ENCODE assay signal across 15 cellular contexts in the genomic region with DNA sequence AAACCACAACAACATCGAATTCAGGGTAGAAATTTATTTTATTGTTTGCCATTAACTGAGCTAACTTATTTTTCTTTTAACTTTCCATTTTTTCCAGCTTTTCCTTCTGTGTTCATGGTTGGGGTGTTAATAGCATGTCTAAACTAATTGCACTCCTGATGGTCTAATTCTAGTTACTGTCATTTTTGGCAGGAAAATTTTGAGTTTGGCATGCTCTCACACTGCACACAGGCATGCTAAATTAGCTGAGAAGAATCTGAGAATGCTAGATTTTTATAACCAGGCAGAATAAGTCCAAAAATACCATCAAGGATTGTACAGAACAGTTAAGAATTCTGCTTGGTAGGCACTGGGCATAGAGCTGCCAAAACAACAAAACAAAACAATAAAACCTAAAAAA. TPM values are rescaled to one million over a fixed set of nuclear protein-coding genes. Genes with fewer than 3 reads are reported as not detected.
DNase-seq lines count a peak whose midpoint lies in the region; ATAC-seq and TF ChIP-seq lines count a peak whose summit lies in the region.
"Had no signal": no experiment of that assay in that cellular context is flagged by ENCODE, and none has a peak within 500 bp of the region (broad histone marks: within the 10 kb centered on the region; RNA-seq: fewer than 3 reads in every experiment).

No MANE protein-coding gene starts in this region.

- H3K9me3 Mint-ChIP-seq in CD8-positive, alpha-beta T cell = no peaks in the 10 kb centered on the region
- H3K9me3 Mint-ChIP-seq in nephron progenitor cell = no peaks in the 10 kb centered on the region
- H3K9me3 Mint-ChIP-seq: HFFc6 had no signal

- H3K4me3 Mint-ChIP-seq in CD8-positive, alpha-beta T cell = no peak overlapping the region
- H3K4me3 Mint-ChIP-seq in nephron progenitor cell = no peak overlapping the region
- H3K4me3 Mint-ChIP-seq: CD4-positive, alpha-beta memory T cell; HFFc6 had no signal

- CTCF ChIA-PET in CD8-positive, alpha-beta T cell (lab: Charles Lee) = interaction anchor here (0.8 to 12.8 kb wide), 5 partner anchors 16 to 566 kb away, joined by 3 to 194 read pairs (median 4); no protein-coding TSS in a partner anchor

- no peaks in the 10 kb centered on the region for H3K4me1 Mint-ChIP-seq in CD8-positive, alpha-beta T cell (ENCODE audit: low read depth)
- peaks cover 3% of the 10 kb centered on the region for H3K4me1 Mint-ChIP-seq in nephron progenitor cell
- H3K4me1 Mint-ChIP-seq: CD4-positive, alpha-beta memory T cell had no signal

- no peaks in the 10 kb centered on the region for H3K36me3 ChIP-seq in CD8-positive, alpha-beta T cell (ENCODE audit: insufficient read depth, low read length)
- H3K36me3 ChIP-seq: BE2C had no signal

- no peak overlapping the region for H3K27ac ChIP-seq in CD8-positive, alpha-beta T cell (ENCODE audit: low read depth, low read length)
- H3K27ac ChIP-seq: C4-2B had no signal

- no peaks in the 10 kb centered on the region for H3K27me3 ChIP-seq in CD8-positive, alpha-beta T cell (ENCODE audit: insufficient read depth, low read length)
- H3K27me3 ChIP-seq: BE2C had no signal

- H3K4me1 ChIP-seq in CD8-positive, alpha-beta T cell (ENCODE audit: insufficient read depth, low read length) = no peaks in the 10 kb centered on the region
- H3K4me1 ChIP-seq: BE2C had no signal

- H3K9me3 ChIP-seq in CD8-positive, alpha-beta T cell (ENCODE audit: low read length) = no peaks in the 10 kb centered on the region
- H3K9me3 ChIP-seq: BE2C had no signal

- DNase-seq in GM04503 (ENCODE audit: low read depth) (peak; percentile 5), NCI-H446 treated with DMSO at 0.1 percent for 48 hours (lab: John Stamatoyannopoulos, UW) (peak; percentile 78), cerebellum (ENCODE audit: low spot score) (peak; percentile 75), nephron progenitor cell (no peak), omental fat pad (ENCODE audit: low spot score) (no peak), NCI-H187 treated with DMSO at 0.1 percent for 48 hours (lab: John Stamatoyannopoulos, UW) (no peak)
- no peak for DNase-seq in CD8-positive, alpha-beta T cell
- DNase-seq: BE2C; CD4-positive, alpha-beta memory T cell; COR-L47; HCEC 1CT; HFFc6 had no signal

- intact Hi-C loops in CD8-positive, alpha-beta T cell (cut with DNase I, micrococcal nuclease) = loop anchor here in 1 of 2 experiments (10.0 kb wide), 1 partner anchor 495 kb away; a partner anchor contains a TSS

- no peaks in the 10 kb centered on the region for H3K36me3 Mint-ChIP-seq in CD8-positive, alpha-beta T cell
- no peaks in the 10 kb centered on the region for H3K36me3 Mint-ChIP-seq in nephron progenitor cell (ENCODE audit: low read depth)
- H3K36me3 Mint-ChIP-seq: CD4-positive, alpha-beta memory T cell had no signal

- TF ChIP-seq CTCF in CD8-positive, alpha-beta T cell (IDR thresholded peaks at IDR 0.05) = no peak
- TF ChIP-seq CTCF in nephron progenitor cell (IDR thresholded peaks at IDR 0.05) = no peak
- TF ChIP-seq CTCF in omental fat pad (IDR thresholded peaks at IDR 0.05) = no peak

- no peak overlapping the region for H3K4me3 ChIP-seq in CD8-positive, alpha-beta T cell (ENCODE audit: low read depth, low read length)
- H3K4me3 ChIP-seq: GM12878 had no signal

- no peaks in the 10 kb centered on the region for H3K27me3 Mint-ChIP-seq in CD8-positive, alpha-beta T cell (ENCODE audit: low read depth)
- H3K27me3 Mint-ChIP-seq in nephron progenitor cell (ENCODE audit: low read depth, poor library complexity) = peaks cover 4% of the 10 kb centered on the region

- POLR2A ChIA-PET in CD8-positive, alpha-beta T cell (lab: Charles Lee) = interaction anchor here (1.2 kb wide), 1 partner anchor 291 kb away, joined by 3 read pairs; no protein-coding TSS in a partner anchor

- no peak for ATAC-seq in CD8-positive, alpha-beta T cell
- no peak for ATAC-seq in omental fat pad (ENCODE audit: low FRiP score)
- ATAC-seq: GM12878, HepG2 had no signal

- no peak overlapping the region for H3K27ac Mint-ChIP-seq in CD8-positive, alpha-beta T cell
- H3K27ac Mint-ChIP-seq in nephron progenitor cell = no peak overlapping the region
- H3K27ac Mint-ChIP-seq: CD4-positive, alpha-beta memory T cell; HFFc6 had no signal

RNA-seq across cellular contexts. Expression of a gene that starts 58.1 kb away (rescaled TPM):
- 24.7 TPM for total RNA-seq in cerebellum
- total RNA-seq in CD8-positive, alpha-beta T cell = 10 to 100 TPM; 50.0 to 51.2 TPM
- total RNA-seq in omental fat pad = 100 to 1,000 TPM in 1 of 4 donors, 10 to 100 TPM in 3; 61.5 to 120 (median 70.6) TPM

Comparison
In these comparisons a context has a peak if more than half of its experiments do, and no peak if none do; other contexts are left out.
1. DNase-seq: peak in GM04503 (single experiment), NCI-H446 treated with DMSO at 0.1 percent for 48 hours (single experiment) and cerebellum (single experiment); none in CD8-positive, alpha-beta T cell (0 of 7), nephron progenitor cell (single experiment), omental fat pad (single experiment) and NCI-H187 treated with DMSO at 0.1 percent for 48 hours (single experiment).